1 cellular context compared by ENCODE assay signal in genomic region chr6:44387346-44388134, GRCh38.
A peak's percentile ranks its signal among the peaks of the same experiment; 100 is the strongest.
TF ChIP-seq lines count a peak whose summit lies in the region.

Gene CDC5L, plus strand, starts transcription at chr6:44387706. Its CDS starts 118 bp downstream, at chr6:44387824.

TF ChIP-seq in HepG2, 621 proteins besides CTCF, POLR2A, EP300 and RAD21 (continued from another document and continues in another):
- TF ChIP-seq PCBP2 (optimal IDR thresholded peaks at IDR 0.05; ENCODE audit: low read depth, low read length, poor library complexity, severe bottlenecking) (no peak), ZBTB37 (CRISPR knock-in tag; IDR thresholded peaks at IDR 0.05) (peak; percentile 53; the same call in 1 of the 2 replicates), ZBTB3 (CRISPR knock-in tag; IDR thresholded peaks at IDR 0.05; ENCODE audit: borderline replicate concordance, low read depth) (0 out of 2 replicates have a peak, but pooled peaks have one; percentile 79), MTF1 (CRISPR knock-in tag; IDR thresholded peaks at IDR 0.05) (no peak), NFE2L2 (IDR thresholded peaks at IDR 0.05; ENCODE audit: low read length) (no peak), SNAPC2 (CRISPR knock-in tag; IDR thresholded peaks at IDR 0.05) (peak; percentile 37; the same call in 1 of the 2 replicates), SKIL (CRISPR knock-in tag; IDR thresholded peaks at IDR 0.05; ENCODE audit: borderline replicate concordance) (0 out of 2 replicates have a peak, but pooled peaks have one; percentile 45), SMARCE1 (IDR thresholded peaks at IDR 0.05; ENCODE audit: borderline replicate concordance) (no peak), SALL1 (CRISPR knock-in tag; IDR thresholded peaks at IDR 0.05) (peak; percentile 95), RNF219 (CRISPR knock-in tag; IDR thresholded peaks at IDR 0.05) (no peak), GPBP1L1 (CRISPR knock-in tag; IDR thresholded peaks at IDR 0.05) (no peak), SYNCRIP (IDR thresholded peaks at IDR 0.05; ENCODE audit: insufficient read depth, low read depth, low read length) (no peak), KAT8 (CRISPR knock-in tag; IDR thresholded peaks at IDR 0.05) (peak; percentile 93), NR2F1 (CRISPR knock-in tag; IDR thresholded peaks at IDR 0.05) (peak; percentile 64 to 66; a peak in 2 of 4 replicates), ZNF646 (CRISPR knock-in tag; IDR thresholded peaks at IDR 0.05) (0 out of 2 replicates have a peak, but pooled peaks have one; percentile 33), KLF6 (CRISPR knock-in tag; IDR thresholded peaks at IDR 0.05) (0 out of 2 replicates have a peak, but pooled peaks have one; percentile 87), ZBTB4 (CRISPR knock-in tag; IDR thresholded peaks at IDR 0.05; ENCODE audit: borderline replicate concordance) (peak; percentile 15; the same call in 1 of the 2 replicates), THRA (CRISPR knock-in tag; IDR thresholded peaks at IDR 0.05; ENCODE audit: borderline replicate concordance) (0 out of 2 replicates have a peak, but pooled peaks have one; percentile 8), MYC (CRISPR knock-in tag; IDR thresholded peaks at IDR 0.05; ENCODE audit: borderline replicate concordance) (peak; percentile 74; the same call in 1 of the 2 replicates), EZH2 (conservative IDR thresholded peaks at IDR 0.05; ENCODE audit: low read depth, low read length) (no peak), ZNF660 (CRISPR knock-in tag; IDR thresholded peaks at IDR 0.05; ENCODE audit: borderline replicate concordance, low read depth) (no peak), FOXC1 (CRISPR knock-in tag; IDR thresholded peaks at IDR 0.05; ENCODE audit: borderline replicate concordance) (peak; percentile 98), ZNF724P (CRISPR knock-in tag; IDR thresholded peaks at IDR 0.05; ENCODE audit: borderline replicate concordance) (peak; percentile 99), HIC2 (CRISPR knock-in tag; IDR thresholded peaks at IDR 0.05; ENCODE audit: low read depth) (peak; percentile 51; the same call in 1 of the 2 replicates), MED1 (CRISPR knock-in tag; IDR thresholded peaks at IDR 0.05) (peak; percentile 71; the same call in 1 of the 2 replicates), LCORL (IDR thresholded peaks at IDR 0.05) (no peak), LCORL (CRISPR knock-in tag; IDR thresholded peaks at IDR 0.05) (peak; percentile 84), SIN3A (IDR thresholded peaks at IDR 0.05; ENCODE audit: borderline replicate concordance, low read depth, low read length) (no peak; the same call in 1 of the 2 replicates), TRAFD1 (CRISPR knock-in tag; IDR thresholded peaks at IDR 0.05; ENCODE audit: borderline replicate concordance) (peak; percentile 64; the same call in 1 of the 2 replicates), ZNF570 (CRISPR knock-in tag; IDR thresholded peaks at IDR 0.05; ENCODE audit: borderline replicate concordance) (no peak), ZNF552 (CRISPR knock-in tag; IDR thresholded peaks at IDR 0.05; ENCODE audit: borderline replicate concordance) (peak; percentile 63; the same call in 1 of the 2 replicates)
